In genomic region chr1:18581420-18581880, GRCh38 we compare ENCODE assay signal across 11 cellular contexts. TPM values are rescaled to one million over a fixed set of nuclear protein-coding genes. Genes with fewer than 3 reads are reported as not detected.
DNase-seq lines count a peak whose midpoint lies in the region; ATAC-seq, FAIRE-seq and TF ChIP-seq lines count a peak whose summit lies in the region.
"Had no signal": no experiment of that assay in that cellular context is flagged by ENCODE, and none has a peak within 500 bp of the region (broad histone marks: within the 10 kb centered on the region; RNA-seq: fewer than 3 reads in every experiment).

No MANE protein-coding gene starts in this region.

- ATAC-seq in CD8-positive, alpha-beta T cell: no peak
- ATAC-seq in GM18520 (IDR thresholded peaks at IDR 0.05; ENCODE audit: unreplicated experiment): no peak

- FAIRE-seq in endothelial cell of umbilical vein (lab: Jason Lieb, UNC): no peak

- POLR2A ChIA-PET in CD8-positive, alpha-beta T cell (lab: Charles Lee): no interaction called here
- POLR2A ChIA-PET in endothelial cell of umbilical vein (lab: Charles Lee): no interaction called here

- dilution Hi-C loops in endothelial cell of umbilical vein (cut with MboI; ENCODE audit: extremely low pct_ligation_motif_present, low sequenced_read_pairs): no loop called here

- BruUV-seq in endothelial cell of umbilical vein (replicated peaks; lab: Mats Ljungman, UMichigan): no TSS peak

- no peaks in the 10 kb centered on the region for H3K4me1 Mint-ChIP-seq in CD8-positive, alpha-beta T cell (ENCODE audit: low read depth)

- no peak overlapping the region for H3K4me3 Mint-ChIP-seq in CD8-positive, alpha-beta T cell

- no peak overlapping the region for H3K4me2 ChIP-seq in GM23248 (ENCODE audit: unreplicated experiment)
- H3K4me2 ChIP-seq in endothelial cell of umbilical vein (ENCODE audit: insufficient read depth, low read length): no peak overlapping the region
- no peak overlapping the region for H3K4me2 ChIP-seq in smooth muscle cell

- no peak overlapping the region for H3K27ac Mint-ChIP-seq in CD8-positive, alpha-beta T cell

- no peak overlapping the region for H3K4me3 ChIP-seq in CD8-positive, alpha-beta T cell (ENCODE audit: low read depth, low read length)
- H3K4me3 ChIP-seq in GM23248 (no peak overlapping the region), endothelial cell of umbilical vein (replicated peaks in 1 of 3; ENCODE audit: insufficient read depth in 1 of 3, low read depth in 1 of 3, low read length in 3 of 3) (no peak overlapping the region), smooth muscle cell (no peak overlapping the region)

- intact Hi-C loops in CD8-positive, alpha-beta T cell (cut with DNase I, micrococcal nuclease): loop anchor here in 1 of 2 experiments (2.0 kb wide), 1 partner anchor 1087 kb away; no protein-coding TSS in a partner anchor
- intact Hi-C loops in endothelial cell of umbilical vein (cut with micrococcal nuclease): loop anchor here (1.0 to 5.0 kb wide), 6 partner anchors 479 to 1087 kb away; no protein-coding TSS in a partner anchor

- WGBS in GM23248 (ENCODE audit: low coverage in 1 of 2, low lambda C conversion rate in 2 of 2, missing lambda C conversion rate in 2 of 2), 2 experiments: 24 to 26% methylated on average over 17 of the region's 17 CpGs
- WGBS in smooth muscle cell (ENCODE audit: low lambda C conversion rate): 17% methylated on average over 17 of the region's 17 CpGs

- H2AFZ ChIP-seq in GM23248 (no peak overlapping the region), endothelial cell of umbilical vein (ENCODE audit: low read depth, low read length) (no peak overlapping the region), smooth muscle cell (ENCODE audit: low read depth) (no peak overlapping the region)

- peak; percentile 54 for TF ChIP-seq CTCF in CD8-positive, alpha-beta T cell (IDR thresholded peaks at IDR 0.05)
- TF ChIP-seq CTCF in endothelial cell of umbilical vein (IDR thresholded peaks at IDR 0.05; ENCODE audit: extremely low read depth in 1 of 2, insufficient read depth in 1 of 2, low read depth in 1 of 2, low read length in 2 of 2) (peak; percentile 68 to 84), smooth muscle cell (IDR thresholded peaks at IDR 0.05; ENCODE audit: borderline replicate concordance, insufficient read depth, poor library complexity, severe bottlenecking) (peak; percentile 83)

- H3K79me2 ChIP-seq in GM23248 (ENCODE audit: insufficient read depth) (no peaks in the 10 kb centered on the region), endothelial cell of umbilical vein (ENCODE audit: control insufficient read depth, insufficient read depth, low read length) (no peaks in the 10 kb centered on the region), smooth muscle cell (ENCODE audit: low read depth) (no peaks in the 10 kb centered on the region)

- H3K36me3 ChIP-seq in CD8-positive, alpha-beta T cell (ENCODE audit: insufficient read depth, low read length): no peaks in the 10 kb centered on the region
- no peaks in the 10 kb centered on the region for H3K36me3 ChIP-seq in GM23248 (ENCODE audit: low read depth)
- H3K36me3 ChIP-seq in endothelial cell of umbilical vein (ENCODE audit: control insufficient read depth in 2 of 2, extremely low read depth in 1 of 2, insufficient read depth in 2 of 2, low read length in 2 of 2): no peaks in the 10 kb centered on the region
- H3K36me3 ChIP-seq in smooth muscle cell (ENCODE audit: low read depth): no peaks in the 10 kb centered on the region

- H3K4me1 ChIP-seq in CD8-positive, alpha-beta T cell (ENCODE audit: insufficient read depth, low read length): no peaks in the 10 kb centered on the region
- H3K4me1 ChIP-seq in GM23248 (ENCODE audit: insufficient read depth): no peaks in the 10 kb centered on the region
- no peaks in the 10 kb centered on the region for H3K4me1 ChIP-seq in endothelial cell of umbilical vein (ENCODE audit: control insufficient read depth, extremely low read depth, insufficient read depth, low read length)
- H3K4me1 ChIP-seq in smooth muscle cell (ENCODE audit: low read depth): no peaks in the 10 kb centered on the region

- no peaks in the 10 kb centered on the region for H3K9me2 ChIP-seq in GM23248 (ENCODE audit: insufficient read depth)

- H3K9ac ChIP-seq in GM23248: no peak overlapping the region
- H3K9ac ChIP-seq in endothelial cell of umbilical vein (replicated peaks; ENCODE audit: extremely low read depth, insufficient read depth, low read length): no peak overlapping the region
- no peak overlapping the region for H3K9ac ChIP-seq in smooth muscle cell (ENCODE audit: low read depth)

- no peaks in the 10 kb centered on the region for H3K36me3 Mint-ChIP-seq in CD8-positive, alpha-beta T cell

- CTCF ChIA-PET in CD8-positive, alpha-beta T cell (lab: Charles Lee): interaction anchor here (0.6 to 2.4 kb wide), 9 partner anchors 8 to 927 kb away, joined by 3 to 8 read pairs (median 3); no protein-coding TSS in a partner anchor
- CTCF ChIA-PET in endothelial cell of umbilical vein (lab: Charles Lee): interaction anchor here (0.5 to 4.7 kb wide), 24 partner anchors 8 to 1097 kb away, joined by 3 to 64 read pairs (median 4); no protein-coding TSS in a partner anchor

- H3F3A ChIP-seq in GM23248 (ENCODE audit: insufficient read depth) (no peaks in the 10 kb centered on the region), smooth muscle cell (ENCODE audit: low read depth) (no peaks in the 10 kb centered on the region)

- in situ Hi-C loops in GM23248 (cut with MboI): loop anchor here (25.0 kb wide), 1 partner anchor 919 kb away; no protein-coding TSS in a partner anchor

- no peaks in the 10 kb centered on the region for H3K9me3 ChIP-seq in CD8-positive, alpha-beta T cell (ENCODE audit: low read length)
- H3K9me3 ChIP-seq in GM23248 (ENCODE audit: low read depth) (no peaks in the 10 kb centered on the region), endothelial cell of umbilical vein (replicated peaks; ENCODE audit: control insufficient read depth, insufficient read depth, low read length) (no peaks in the 10 kb centered on the region), smooth muscle cell (replicated peaks; ENCODE audit: low read depth) (no peaks in the 10 kb centered on the region)

- no peak for TF ChIP-seq POLR2A in endothelial cell of umbilical vein (IDR thresholded peaks at IDR 0.05; ENCODE audit: low read depth, low read length)

- H3K27me3 Mint-ChIP-seq in CD8-positive, alpha-beta T cell (ENCODE audit: low read depth): peaks cover 24% of the 10 kb centered on the region

- no peak overlapping the region for H3K27ac ChIP-seq in CD8-positive, alpha-beta T cell (ENCODE audit: low read depth, low read length)
- H3K27ac ChIP-seq in GM23248 (no peak overlapping the region), endothelial cell of umbilical vein (ENCODE audit: insufficient read depth, low read depth, low read length) (no peak overlapping the region), smooth muscle cell (ENCODE audit: low read depth) (no peak overlapping the region)

- peak in 2 of 7 experiments; percentile 25 for DNase-seq in CD8-positive, alpha-beta T cell
- DNase-seq in GM23248: peak; percentile 40
- DNase-seq in UCSD-AML1 (lab: John Stamatoyannopoulos, UW; ENCODE audit: unreplicated experiment): peak; percentile 31
- DNase-seq in endothelial cell of umbilical vein (ENCODE audit: low read depth, low spot score): peak; percentile 8
- no peak for DNase-seq in smooth muscle cell (lab: John Stamatoyannopoulos, UW; ENCODE audit: unreplicated experiment)
- no peak for DNase-seq in NCI-H526 treated with DMSO at 0.1 percent for 48 hours (lab: John Stamatoyannopoulos, UW)
- DNase-seq in ureter (ENCODE audit: low spot score): no peak

- H3K9me3 Mint-ChIP-seq in CD8-positive, alpha-beta T cell: no peaks in the 10 kb centered on the region

- no peaks in the 10 kb centered on the region for H3K9me1 ChIP-seq in endothelial cell of umbilical vein (replicated peaks; ENCODE audit: control insufficient read depth, extremely low read depth, insufficient read depth, low read length)

- no peaks in the 10 kb centered on the region for H3K27me3 ChIP-seq in CD8-positive, alpha-beta T cell (ENCODE audit: insufficient read depth, low read length)
- 0 out of 2 replicates have a peak, but pooled peaks cover 6% of the 10 kb centered on the region for H3K27me3 ChIP-seq in GM23248 (replicated peaks; ENCODE audit: insufficient read depth)
- H3K27me3 ChIP-seq in endothelial cell of umbilical vein (ENCODE audit: control insufficient read depth in 2 of 2, insufficient read depth in 2 of 2, low read length in 2 of 2): no peaks in the 10 kb centered on the region
- peaks cover 5% of the 10 kb centered on the region for H3K27me3 ChIP-seq in smooth muscle cell (ENCODE audit: low read depth)

- no peaks in the 10 kb centered on the region for H4K20me1 ChIP-seq in GM23248 (ENCODE audit: insufficient read depth)
- no peaks in the 10 kb centered on the region for H4K20me1 ChIP-seq in endothelial cell of umbilical vein (replicated peaks; ENCODE audit: control insufficient read depth, extremely low read depth, insufficient read depth, low read length)
- H4K20me1 ChIP-seq in smooth muscle cell (ENCODE audit: low read depth): no peaks in the 10 kb centered on the region

TF ChIP-seq in endothelial cell of umbilical vein, 7 proteins besides CTCF, POLR2A, EP300 and RAD21 (continues in another document):
- TF ChIP-seq FOS (IDR thresholded peaks at IDR 0.05; ENCODE audit: borderline replicate concordance, insufficient read depth, low read length) (no peak), JUN (IDR thresholded peaks at IDR 0.05; ENCODE audit: borderline replicate concordance, insufficient read depth, insufficient read length, low read depth) (no peak), EZH2 (IDR thresholded peaks at IDR 0.05; ENCODE audit: borderline replicate concordance, low read depth, low read length, severe bottlenecking) (no peak), MAX (IDR thresholded peaks at IDR 0.05; ENCODE audit: insufficient read depth, insufficient read length) (no peak), MYC (IDR thresholded peaks at IDR 0.05; ENCODE audit: low read depth, low read length) (no peak), POLR2AphosphoS5 (IDR thresholded peaks at IDR 0.05; ENCODE audit: insufficient read depth, low read depth, low read length) (no peak)

RNA-seq across cellular contexts. Expression of gene PAX7, which starts 49.2 kb away (rescaled TPM):
- total RNA-seq in CD8-positive, alpha-beta T cell: not detected
- total RNA-seq in GM23248 (2014; rRNA removed; shearing (Covaris generic)): not detected in 2 replicates
- polyA plus RNA-seq in GM23248 (2016; fragmentation: Nextera tagmentation; extraction: Ambion mirVana) (not detected in 2 replicates), endothelial cell of umbilical vein (not detected in 2 replicates), smooth muscle cell (not detected in 2 replicates)
- total RNA-seq in endothelial cell of umbilical vein (not detected in 2 replicates), smooth muscle cell (not detected in 2 replicates), ureter (not detected)
- not detected in 2 replicates for polyA plus RNA-seq in endothelial cell of umbilical vein (2011; cell fraction: cytosol; rRNA removed)
- polyA plus RNA-seq in endothelial cell of umbilical vein (2011; cell fraction: nucleus; rRNA removed): not detected in 2 replicates
- polyA plus RNA-seq in endothelial cell of umbilical vein (2012): not detected in 2 replicates
- polyA minus RNA-seq in endothelial cell of umbilical vein: not detected in 2 replicates
- not detected for polyA minus RNA-seq in endothelial cell of umbilical vein (2011; cell fraction: cytosol; rRNA and poly(A)+ RNA removed)
- polyA minus RNA-seq in endothelial cell of umbilical vein (2011; cell fraction: nucleus; rRNA and poly(A)+ RNA removed): not detected in 2 replicates
- total RNA-seq: glomerular endothelial cell, LHCN-M2, temporal lobe had no signal

Comparison
In these comparisons a context has a peak if more than half of its experiments do, and no peak if none do; other contexts are left out.
1. DNase-seq: peak in GM23248 (single experiment), UCSD-AML1 (single experiment) and endothelial cell of umbilical vein (single experiment); none in smooth muscle cell (single experiment), NCI-H526 treated with DMSO at 0.1 percent for 48 hours (single experiment) and ureter (single experiment).
2. Peak in every context shown above with its lines, with median percentiles within 50 percentile points of each other: CTCF ChIP-seq.